In genomic region chr4:113086172-113086695, GRCh38 we compare ENCODE assay signal across 25 cellular contexts. TPM values are rescaled to one million over a fixed set of nuclear protein-coding genes. Genes with fewer than 3 reads are reported as not detected.
DNase-seq lines count a peak whose midpoint lies in the region; ATAC-seq, FAIRE-seq and TF ChIP-seq lines count a peak whose summit lies in the region.
"Had no signal": no experiment of that assay in that cellular context is flagged by ENCODE, and none has a peak within 500 bp of the region (broad histone marks: within the 10 kb centered on the region; RNA-seq: fewer than 3 reads in every experiment).

No MANE protein-coding gene starts in this region.

- TF ChIP-seq CTCF in liver (IDR thresholded peaks at IDR 0.05; ENCODE audit: low read depth, low read length, missing input control) (no peak), HepG2 (CRISPR knock-in tag; IDR thresholded peaks at IDR 0.05) (no peak)

- no peak for DNase-seq in HepG2 (ENCODE audit: low spot score)
- peak; percentile 70 for DNase-seq in adipocyte (ENCODE audit: low read depth)
- DNase-seq in left colon = no peak
- DNase-seq in activated naive CD4-positive, alpha-beta T cell (lab: John Stamatoyannopoulos, UW) = no peak
- no peak for DNase-seq in activated T-cell treated with anti-CD3 and anti-CD28 coated beads, Interleukin-2, amount 50 U/mL, for 1 hour
- DNase-seq in SHP77 (lab: John Stamatoyannopoulos, UW) = no peak
- DNase-seq: activated CD4-positive, CD25-positive, alpha-beta regulatory T cell treated with anti-CD3 and anti-CD28 coated beads, Interleukin-2, amount 50 U/mL, for 72 hours; activated naive CD4-positive, alpha-beta T cell treated with anti-CD3 and anti-CD28 coated beads, Interleukin-2, amount 10 ng/mL, durations not matched to agents 7 days and 5 days; activated T-cell treated with anti-CD3 and anti-CD28 coated beads, Interleukin-2, amount 50 U/mL, for 72 hours; Caco-2; caudate nucleus; heart right ventricle; Kasumi-1; mesenchymal stem cell; naive B cell; NCI-H2107; NCI-H510A treated with DMSO at 0.1 percent for 48 hours had no signal

- intact Hi-C loops in HepG2 (cut with micrococcal nuclease; ENCODE audit: unreplicated experiment) = no loop called here
- intact Hi-C loops in left colon (cut with DNase I, micrococcal nuclease) = no loop called here

- CTCF ChIA-PET in HepG2 (lab: Yijun Ruan, JAX; ENCODE audit: low intra/inter-chr PET ratio, low total read pairs) = no interaction called here

- no peaks in the 10 kb centered on the region for H3K9me3 ChIP-seq in liver (ENCODE audit: control insufficient read depth in 4 of 4, low read length in 3 of 4)
- H3K9me3 ChIP-seq in HepG2 (ENCODE audit: low read length) = no peaks in the 10 kb centered on the region
- no peaks in the 10 kb centered on the region for H3K9me3 ChIP-seq in adipocyte (ENCODE audit: control insufficient read depth, low read length)
- H3K9me3 ChIP-seq: ascending aorta, BLaER1, Caco-2, HAP-1, heart right ventricle had no signal

- H3K9ac ChIP-seq in liver (ENCODE audit: low read depth in 1 of 2, low read length in 2 of 2) (no peak overlapping the region), HepG2 (ENCODE audit: insufficient read depth, low read depth, low read length) (no peak overlapping the region), adipocyte (ENCODE audit: low read length) (no peak overlapping the region)
- H3K9ac ChIP-seq: BLaER1 had no signal

- no peak for FAIRE-seq in HepG2 (lab: Jason Lieb, UNC)
- FAIRE-seq: endothelial cell of umbilical vein, TTC549 had no signal

- no peak overlapping the region for H2AFZ ChIP-seq in HepG2 (ENCODE audit: low read length)

- TF ChIP-seq POLR2A in HepG2 (IDR thresholded peaks at IDR 0.05; ENCODE audit: insufficient read depth in 1 of 2, low read depth in 2 of 2, low read length in 2 of 2) = no peak

- H3K4me1 ChIP-seq in liver (ENCODE audit: control insufficient read depth in 4 of 4, insufficient read depth in 4 of 4, low read length in 3 of 4) (no peaks in the 10 kb centered on the region), HepG2 (ENCODE audit: insufficient read depth, low read length) (no peaks in the 10 kb centered on the region), adipocyte (ENCODE audit: control insufficient read depth, insufficient read depth, low read length) (no peaks in the 10 kb centered on the region)
- H3K4me1 ChIP-seq: ascending aorta, Caco-2 had no signal

- no peaks in the 10 kb centered on the region for H3K79me2 ChIP-seq in HepG2 (ENCODE audit: insufficient read depth, low read length)

- H4K20me1 ChIP-seq in HepG2 (ENCODE audit: insufficient read depth, low read length) = no peaks in the 10 kb centered on the region
- H4K20me1 ChIP-seq: BLaER1 had no signal

- H3K4me2 ChIP-seq in HepG2 (ENCODE audit: low read depth, low read length) = no peak overlapping the region
- H3K4me2 ChIP-seq: BLaER1, smooth muscle cell had no signal

- H3K4me3 ChIP-seq in liver (ENCODE audit: low read depth in 1 of 3, low read length in 3 of 3) (no peak overlapping the region), HepG2 (replicated peaks in 1 of 3; ENCODE audit: insufficient read depth in 1 of 3, low read depth in 2 of 3, low read length in 3 of 3) (no peak overlapping the region), adipocyte (ENCODE audit: low read length) (no peak overlapping the region)
- H3K4me3 ChIP-seq: ascending aorta, BLaER1, HAP-1, heart right ventricle, smooth muscle cell had no signal

- no peak overlapping the region for H3K27ac ChIP-seq in liver (ENCODE audit: low read depth in 1 of 2, low read length in 2 of 2)
- no peak overlapping the region for H3K27ac ChIP-seq in HepG2 (ENCODE audit: extremely low read length, insufficient read depth, low read length)
- H3K27ac ChIP-seq: ascending aorta, BLaER1, heart right ventricle had no signal

- no peaks in the 10 kb centered on the region for H3K27me3 ChIP-seq in liver (ENCODE audit: control insufficient read depth in 4 of 4, insufficient read depth in 4 of 4, low read length in 3 of 4)
- peaks cover 0 to 3% of the 10 kb centered on the region in 2 experiments; a peak in 1 of 5 replicates for H3K27me3 ChIP-seq in HepG2 (ENCODE audit: control insufficient read depth in 1 of 2, insufficient read depth in 2 of 2, low read length in 2 of 2)
- no peaks in the 10 kb centered on the region for H3K27me3 ChIP-seq in adipocyte (replicated peaks; ENCODE audit: control insufficient read depth, insufficient read depth, low read length)
- H3K27me3 ChIP-seq: ascending aorta, BLaER1, heart right ventricle had no signal

- ATAC-seq in HepG2 = no peak
- peak; percentile 52 for ATAC-seq in left colon
- ATAC-seq: activated T-cell treated with anti-CD3 and anti-CD28 coated beads, Interleukin-2, amount 50 U/mL, for 72 hours; heart right ventricle; stimulated activated effector memory CD8-positive, alpha-beta T cell treated with anti-CD3 and anti-CD28 coated beads, Interleukin-12 subunit alpha, Interleukin-12 subunit beta, amount 100 ng/mL, for 72 hours had no signal

- no TSS peak for BruUV-seq in HepG2 (replicated peaks; lab: Mats Ljungman, UMichigan)

- TF ChIP-seq RAD21 in liver (IDR thresholded peaks at IDR 0.05) (peak in 1 of 2 donors; percentile 21), HepG2 (CRISPR knock-in tag; IDR thresholded peaks at IDR 0.05) (no peak)

- H3K36me3 ChIP-seq in liver (ENCODE audit: control insufficient read depth in 4 of 4, insufficient read depth in 3 of 4, low read depth in 1 of 4, low read length in 3 of 4) = no peaks in the 10 kb centered on the region
- H3K36me3 ChIP-seq in HepG2 (replicated peaks in 1 of 2; ENCODE audit: control insufficient read depth in 1 of 2, insufficient read depth in 2 of 2, low read length in 2 of 2) = no peaks in the 10 kb centered on the region
- H3K36me3 ChIP-seq in adipocyte (ENCODE audit: control insufficient read depth, insufficient read depth, low read length, severe bottlenecking) = no peaks in the 10 kb centered on the region
- H3K36me3 ChIP-seq: ascending aorta, BLaER1, HAP-1, heart right ventricle had no signal

- POLR2A ChIA-PET in HepG2 (lab: Yijun Ruan, JAX) = no interaction called here

- in situ Hi-C loops in HepG2 (cut with HindIII; ENCODE audit: extremely low pct_ligation_motif_present, low pct_unique_long_range_greater_than_20kb) = no loop called here

- no peak for TF ChIP-seq EP300 in HepG2 (IDR thresholded peaks at IDR 0.05; ENCODE audit: low read depth in 2 of 2, low read length in 2 of 2)
- TF ChIP-seq EP300 in HepG2 (CRISPR knock-in tag; IDR thresholded peaks at IDR 0.05; ENCODE audit: borderline replicate concordance) = no peak

- WGBS in liver = 55% methylated on average over 2 of the region's 2 CpGs
- WGBS in HepG2 (ENCODE audit: low lambda C conversion rate) = 0% methylated on average over 2 of the region's 2 CpGs

TF ChIP-seq in liver, 16 proteins besides CTCF, POLR2A, EP300 and RAD21:
- TF ChIP-seq HNF4A (conservative IDR thresholded peaks at IDR 0.05) (peak; percentile 46 to 47), TAF1 (conservative IDR thresholded peaks at IDR 0.05) (no peak)
TF ChIP-seq in liver: peak in this region for 1.

TF ChIP-seq in HepG2, 621 proteins besides CTCF, POLR2A, EP300 and RAD21 (continues in another document):
- no peak for TF ChIP-seq ZNF839 (CRISPR knock-in tag; IDR thresholded peaks at IDR 0.05; ENCODE audit: borderline replicate concordance)
- TF ChIP-seq ZNF773 (CRISPR knock-in tag; IDR thresholded peaks at IDR 0.05; ENCODE audit: borderline replicate concordance) = no peak
- no peak for TF ChIP-seq NPAS2 (CRISPR knock-in tag; IDR thresholded peaks at IDR 0.05; ENCODE audit: borderline replicate concordance)
- no peak for TF ChIP-seq ZNF790 (CRISPR knock-in tag; IDR thresholded peaks at IDR 0.05; ENCODE audit: borderline replicate concordance)
- no peak for TF ChIP-seq NFE2 (CRISPR knock-in tag; IDR thresholded peaks at IDR 0.05)
- no peak for TF ChIP-seq ZNF234 (CRISPR knock-in tag; conservative IDR thresholded peaks at IDR 0.05)
- no peak for TF ChIP-seq TCF12 (IDR thresholded peaks at IDR 0.05)
- TF ChIP-seq TCF12 (CRISPR knock-in tag; IDR thresholded peaks at IDR 0.05) = no peak

RNA-seq across cellular contexts. Expression of gene ANK2, which starts 36.8 kb away (rescaled TPM):
- total RNA-seq in liver (1 to 10 TPM; 1.6 to 2.2 TPM), HepG2 (2016; rRNA removed; fragmentation: Illumina TruSeq; extraction: Trizol) (15.1 and 18.6 TPM in 2 replicates), left colon (10 to 100 TPM in 1 of 2 donors, 1 to 10 TPM in 1; 7.4 to 15.1 TPM)
- polyA plus RNA-seq in liver (under 1 TPM; 0.32 to 0.44 TPM), HepG2 (2011; rRNA removed) (1.6 and 2.7 TPM in 2 replicates)
- 1.2 TPM in 2 replicates for total RNA-seq in HepG2 (2016; cell fraction: cytosol; rRNA removed; fragmentation: Illumina TruSeq; extraction: Trizol; ENCODE audit: low read depth)
- 15.2 and 16.0 TPM in 2 replicates for total RNA-seq in HepG2 (2016; cell fraction: insoluble cytoplasmic fraction; rRNA removed; fragmentation: Illumina TruSeq; extraction: Trizol)
- 3.8 and 5.0 TPM in 2 replicates for total RNA-seq in HepG2 (2016; cell fraction: membrane; rRNA removed; fragmentation: Illumina TruSeq; extraction: Trizol)
- total RNA-seq in HepG2 (2016; cell fraction: nucleus; rRNA removed; fragmentation: Illumina TruSeq; extraction: Trizol) = 27.3 and 28.2 TPM in 2 replicates
- 1.6 and 1.7 TPM in 2 replicates for polyA plus RNA-seq in HepG2 (2011; cell fraction: cytosol; rRNA removed)
- polyA plus RNA-seq in HepG2 (2011; cell fraction: nucleus; rRNA removed) = 7.1 and 7.4 TPM in 2 replicates
- 6.0 and 6.3 TPM in 2 replicates for polyA plus RNA-seq in HepG2 (2012)
- 0.18 and 0.53 TPM in 2 replicates for polyA plus RNA-seq in HepG2 (2016; cell fraction: cytosol; fragmentation: Illumina TruSeq; extraction: Trizol; ENCODE audit: low read depth)
- polyA plus RNA-seq in HepG2 (2016; cell fraction: insoluble cytoplasmic fraction; fragmentation: Illumina TruSeq; extraction: Trizol; ENCODE audit: low read depth) = 5.7 and 5.9 TPM in 2 replicates
- 0.66 and 0.73 TPM in 2 replicates for polyA plus RNA-seq in HepG2 (2016; cell fraction: membrane; fragmentation: Illumina TruSeq; extraction: Trizol; ENCODE audit: low read depth)
- 10.5 and 11.2 TPM in 2 replicates for polyA plus RNA-seq in HepG2 (2016; cell fraction: nucleus; fragmentation: Illumina TruSeq; extraction: Trizol; ENCODE audit: insufficient read depth, low read depth)
- polyA minus RNA-seq in HepG2 (2011; rRNA and poly(A)+ RNA removed; ENCODE audit: low replicate concordance) = 0.05 and 14.9 TPM in 2 replicates
- polyA minus RNA-seq in HepG2 (2011; cell fraction: cytosol; rRNA and poly(A)+ RNA removed) = 5.3 and 8.7 TPM in 2 replicates
- 42.0 and 54.6 TPM in 2 replicates for polyA minus RNA-seq in HepG2 (2011; cell fraction: nucleus; rRNA and poly(A)+ RNA removed)
- total RNA-seq: endothelial cell of umbilical vein had no signal
- polyA plus RNA-seq: endothelial cell of umbilical vein had no signal
